In genomic region chrX:154004315-154004714, GRCh38 we compare ENCODE assay signal across 24 cellular contexts. TPM values are rescaled to one million over a fixed set of nuclear protein-coding genes. Genes with fewer than 3 reads are reported as not detected.
A peak's percentile ranks its signal among the peaks of the same experiment; 100 is the strongest.
DNase-seq lines count a peak whose midpoint lies in the region; ATAC-seq and TF ChIP-seq lines count a peak whose summit lies in the region.
"Had no signal": no experiment of that assay in that cellular context is flagged by ENCODE, and none has a peak within 500 bp of the region (broad histone marks: within the 10 kb centered on the region; RNA-seq: fewer than 3 reads in every experiment).

No MANE protein-coding gene starts in this region.

- H3K27ac Mint-ChIP-seq in activated T-cell treated with anti-CD3 and anti-CD28 coated beads, Interleukin-2, amount 50 U/mL, for 72 hours = peak overlapping the region; percentile 76
- H3K27ac Mint-ChIP-seq in glutamatergic neuron (ENCODE audit: unreplicated experiment) = peak overlapping the region; percentile 98
- H3K27ac Mint-ChIP-seq in stimulated activated naive B cell treated with anti-CD40 and anti-IgM and Interleukin-4, amounts not matched to agents 10 μg/mL and 1 μg/mL and 100 μg/mL, for 72 hours = peak overlapping the region; percentile 57
- H3K27ac Mint-ChIP-seq: activated CD4-positive, alpha-beta T cell treated with anti-CD3 and anti-CD28 coated beads, Interleukin-2, amount 10 ng/mL, durations not matched to agents 24 days and 14 days; activated naive CD8-positive, alpha-beta T cell treated with anti-CD3 and anti-CD28 coated beads for 36 hours; activated T-helper 17 cell treated with anti-CD3 and anti-CD28 coated beads, Interleukin-2, amount 50 U/mL, for 72 hours had no signal

- no peak for TF ChIP-seq CTCF in OCI-LY1 (IDR thresholded peaks at IDR 0.05; ENCODE audit: low read length)
- no peak for TF ChIP-seq CTCF in glutamatergic neuron (IDR thresholded peaks at IDR 0.05; ENCODE audit: partially characterized antibody, unreplicated experiment)

- H3K4me3 ChIP-seq in OCI-LY1 (ENCODE audit: low read depth, low read length, poor library complexity, severe bottlenecking) = no peak overlapping the region
- H3K4me3 ChIP-seq: MG63, thoracic aorta had no signal

- H3K4me1 ChIP-seq in OCI-LY1 (ENCODE audit: insufficient read depth, low read length, severe bottlenecking) = peaks cover 49% of the 10 kb centered on the region

- no peak overlapping the region for H2AFZ ChIP-seq in OCI-LY1 (ENCODE audit: low read length)

- ATAC-seq in activated T-cell treated with anti-CD3 and anti-CD28 coated beads, Interleukin-2, amount 50 U/mL, for 72 hours (replicated peaks in 1 of 2) = no peak
- no peak for ATAC-seq in stimulated activated naive B cell treated with anti-CD40 and anti-IgM and Interleukin-4, amounts not matched to agents 10 μg/mL and 1 μg/mL and 100 μg/mL, for 72 hours (replicated peaks)
- ATAC-seq: activated T-helper 17 cell treated with anti-CD3 and anti-CD28 coated beads, Interleukin-2, amount 50 U/mL, for 72 hours; left colon; SK-N-SH treated with all-trans-retinoic acid at 6 μM for 48 hours had no signal

- H3K27me3 Mint-ChIP-seq in activated T-cell treated with anti-CD3 and anti-CD28 coated beads, Interleukin-2, amount 50 U/mL, for 72 hours (ENCODE audit: low read depth) = peaks cover 34% of the 10 kb centered on the region
- H3K27me3 Mint-ChIP-seq in glutamatergic neuron (ENCODE audit: unreplicated experiment) = peaks cover 2% of the 10 kb centered on the region
- peaks cover 0 to 8% of the 10 kb centered on the region in 2 donors for H3K27me3 Mint-ChIP-seq in stimulated activated naive B cell treated with anti-CD40 and anti-IgM and Interleukin-4, amounts not matched to agents 10 μg/mL and 1 μg/mL and 100 μg/mL, for 72 hours
- H3K27me3 Mint-ChIP-seq: activated CD4-positive, alpha-beta T cell treated with anti-CD3 and anti-CD28 coated beads, Interleukin-2, amount 10 ng/mL, durations not matched to agents 24 days and 14 days; activated naive CD8-positive, alpha-beta T cell treated with anti-CD3 and anti-CD28 coated beads for 36 hours; activated T-helper 17 cell treated with anti-CD3 and anti-CD28 coated beads, Interleukin-2, amount 50 U/mL, for 72 hours; central memory CD8-positive, alpha-beta T cell had no signal

- H3K27me3 ChIP-seq in OCI-LY1 (ENCODE audit: insufficient read depth, low read length) = no peaks in the 10 kb centered on the region
- H3K27me3 ChIP-seq: MG63 had no signal

- H3K27ac ChIP-seq in OCI-LY1 (ENCODE audit: low read depth, low read length, poor library complexity, severe bottlenecking) = peak overlapping the region; percentile 73
- H3K27ac ChIP-seq: thoracic aorta had no signal

- peak overlapping the region; percentile 0; the same call in 1 of the 2 replicates for H3K9ac ChIP-seq in OCI-LY1 (ENCODE audit: low read length)

- H3K36me3 ChIP-seq in OCI-LY1 (ENCODE audit: insufficient read depth, low read length) = no peaks in the 10 kb centered on the region; the same call in 1 of the 2 replicates
- H3K36me3 ChIP-seq: MG63, thoracic aorta had no signal

- H3K4me1 Mint-ChIP-seq in activated T-cell treated with anti-CD3 and anti-CD28 coated beads, Interleukin-2, amount 50 U/mL, for 72 hours (ENCODE audit: low read depth) = peaks cover 19% of the 10 kb centered on the region
- H3K4me1 Mint-ChIP-seq in glutamatergic neuron (ENCODE audit: low read depth, unreplicated experiment) = peaks cover 38% of the 10 kb centered on the region
- peaks cover 24 to 57% of the 10 kb centered on the region in 2 donors for H3K4me1 Mint-ChIP-seq in stimulated activated naive B cell treated with anti-CD40 and anti-IgM and Interleukin-4, amounts not matched to agents 10 μg/mL and 1 μg/mL and 100 μg/mL, for 72 hours
- H3K4me1 Mint-ChIP-seq: activated T-helper 17 cell treated with anti-CD3 and anti-CD28 coated beads, Interleukin-2, amount 50 U/mL, for 72 hours had no signal

- no peaks in the 10 kb centered on the region for H3K79me2 ChIP-seq in OCI-LY1 (ENCODE audit: insufficient read depth, low read length)

- H3K9me2 ChIP-seq in OCI-LY1 (ENCODE audit: low read depth, low read length) = no peaks in the 10 kb centered on the region

- H4K20me1 ChIP-seq in OCI-LY1 (ENCODE audit: insufficient read depth, low read length) = no peaks in the 10 kb centered on the region

- DNase-seq in activated T-cell treated with anti-CD3 and anti-CD28 coated beads, Interleukin-2, amount 50 U/mL, for 72 hours = no peak
- DNase-seq in activated T-cell treated with anti-CD3 and anti-CD28 coated beads for 4 hours (no peak), glutamatergic neuron (no peak), NCI-H345 treated with DMSO at 0.1 percent for 48 hours (lab: John Stamatoyannopoulos, UW; ENCODE audit: unreplicated experiment) (no peak), NAMALWA (ENCODE audit: low spot score) (no peak), glomerular visceral epithelial cell (ENCODE audit: extremely low spot score) (no peak)
- DNase-seq in stimulated activated naive B cell treated with anti-CD40 and anti-IgM and Interleukin-4, amounts not matched to agents 10 μg/mL and 1 μg/mL and 100 μg/mL, for 72 hours = no peak
- DNase-seq: activated CD4-positive, alpha-beta T cell treated with anti-CD3 and anti-CD28 coated beads, Interleukin-2, amount 10 ng/mL, durations not matched to agents 24 days and 14 days; activated naive CD8-positive, alpha-beta T cell treated with anti-CD3 and anti-CD28 coated beads for 36 hours; HCEC 1CT; hippocampal formation; KG1; left colon; mammary epithelial cell; MG63; NCI-H1417; NCI-H446 treated with DMSO at 0.1 percent for 48 hours; nucleus accumbens; stimulated activated naive CD4-positive, alpha-beta T cell treated with Interleukin-2 at 50 U/mL for 16 hours had no signal

- no peaks in the 10 kb centered on the region for H3F3A ChIP-seq in OCI-LY1 (ENCODE audit: insufficient read depth, low read length)

- no peaks in the 10 kb centered on the region for H3K9me3 ChIP-seq in OCI-LY1 (ENCODE audit: low read length)
- H3K9me3 ChIP-seq: MG63, thoracic aorta had no signal

- peaks cover 4 to 5% of the 10 kb centered on the region in 2 donors for H3K36me3 Mint-ChIP-seq in activated T-cell treated with anti-CD3 and anti-CD28 coated beads, Interleukin-2, amount 50 U/mL, for 72 hours (ENCODE audit: insufficient read depth in 2 of 2)
- no peaks in the 10 kb centered on the region for H3K36me3 Mint-ChIP-seq in glutamatergic neuron (ENCODE audit: unreplicated experiment)
- peaks cover 3 to 16% of the 10 kb centered on the region in 2 donors for H3K36me3 Mint-ChIP-seq in stimulated activated naive B cell treated with anti-CD40 and anti-IgM and Interleukin-4, amounts not matched to agents 10 μg/mL and 1 μg/mL and 100 μg/mL, for 72 hours

- H3K4me2 ChIP-seq in OCI-LY1 (ENCODE audit: low read length) = peak overlapping the region; percentile 6; the same call in 1 of the 2 replicates

- H3K4me3 Mint-ChIP-seq in activated T-cell treated with anti-CD3 and anti-CD28 coated beads, Interleukin-2, amount 50 U/mL, for 72 hours = no peak overlapping the region
- peak overlapping the region; percentile 69 for H3K4me3 Mint-ChIP-seq in glutamatergic neuron (ENCODE audit: unreplicated experiment)
- H3K4me3 Mint-ChIP-seq in stimulated activated naive B cell treated with anti-CD40 and anti-IgM and Interleukin-4, amounts not matched to agents 10 μg/mL and 1 μg/mL and 100 μg/mL, for 72 hours = peak overlapping the region; percentile 14 to 31
- H3K4me3 Mint-ChIP-seq: activated CD4-positive, alpha-beta T cell treated with anti-CD3 and anti-CD28 coated beads, Interleukin-2, amount 10 ng/mL, durations not matched to agents 24 days and 14 days; activated naive CD8-positive, alpha-beta T cell treated with anti-CD3 and anti-CD28 coated beads for 36 hours; activated T-helper 17 cell treated with anti-CD3 and anti-CD28 coated beads, Interleukin-2, amount 50 U/mL, for 72 hours; central memory CD8-positive, alpha-beta T cell had no signal

- no peaks in the 10 kb centered on the region for H3K9me3 Mint-ChIP-seq in activated T-cell treated with anti-CD3 and anti-CD28 coated beads, Interleukin-2, amount 50 U/mL, for 72 hours
- peaks cover 8% of the 10 kb centered on the region for H3K9me3 Mint-ChIP-seq in glutamatergic neuron (ENCODE audit: unreplicated experiment)
- H3K9me3 Mint-ChIP-seq in stimulated activated naive B cell treated with anti-CD40 and anti-IgM and Interleukin-4, amounts not matched to agents 10 μg/mL and 1 μg/mL and 100 μg/mL, for 72 hours = no peaks in the 10 kb centered on the region
- H3K9me3 Mint-ChIP-seq: activated CD4-positive, alpha-beta T cell treated with anti-CD3 and anti-CD28 coated beads, Interleukin-2, amount 10 ng/mL, durations not matched to agents 24 days and 14 days; activated naive CD8-positive, alpha-beta T cell treated with anti-CD3 and anti-CD28 coated beads for 36 hours; activated T-helper 17 cell treated with anti-CD3 and anti-CD28 coated beads, Interleukin-2, amount 50 U/mL, for 72 hours; central memory CD8-positive, alpha-beta T cell had no signal

RNA-seq across cellular contexts. Expression of gene IRAK1, which starts 15.4 kb away (rescaled TPM):
- 100 to 1,000 TPM; 131 to 150 TPM for total RNA-seq in activated T-cell treated with anti-CD3 and anti-CD28 coated beads, Interleukin-2, amount 50 U/mL, for 72 hours
- total RNA-seq in glutamatergic neuron (ENCODE audit: unreplicated experiment) = 60.3 TPM

RNA-seq across cellular contexts. Expression of gene TMEM187, which starts 31.8 kb away (rescaled TPM):
- 1 to 10 TPM; 9.1 to 9.8 TPM for total RNA-seq in activated T-cell treated with anti-CD3 and anti-CD28 coated beads, Interleukin-2, amount 50 U/mL, for 72 hours
- total RNA-seq in glutamatergic neuron (ENCODE audit: unreplicated experiment) = 6.7 TPM

RNA-seq across cellular contexts. Expression of gene HCFC1, which starts 32.7 kb away (rescaled TPM):
- 10 to 100 TPM; 59.3 to 65.8 TPM for total RNA-seq in activated T-cell treated with anti-CD3 and anti-CD28 coated beads, Interleukin-2, amount 50 U/mL, for 72 hours
- total RNA-seq in glutamatergic neuron (ENCODE audit: unreplicated experiment) = 84.0 TPM

RNA-seq across cellular contexts. Expression of gene RENBP, which starts 59.9 kb away (rescaled TPM):
- total RNA-seq in activated T-cell treated with anti-CD3 and anti-CD28 coated beads, Interleukin-2, amount 50 U/mL, for 72 hours = 10 to 100 TPM; 11.6 to 13.9 TPM
- 16.1 TPM for total RNA-seq in glutamatergic neuron (ENCODE audit: unreplicated experiment)
- total RNA-seq: mammary epithelial cell had no signal

Comparison
In these comparisons a context has a peak if more than half of its experiments do, and no peak if none do; other contexts are left out.
1. H3K4me3 Mint-ChIP-seq: peak in glutamatergic neuron (single experiment) and stimulated activated naive B cell treated with anti-CD40 and anti-IgM and Interleukin-4, amounts not matched to agents 10 μg/mL and 1 μg/mL and 100 μg/mL, for 72 hours (2 of 2); none in activated T-cell treated with anti-CD3 and anti-CD28 coated beads, Interleukin-2, amount 50 U/mL, for 72 hours (0 of 2).
2. Peak in every context shown above with its lines, with median percentiles within 50 percentile points of each other: H3K27ac Mint-ChIP-seq.